Comparison of ENCODE assay signal across 7 cellular contexts in genomic region chr11:1409852-1410125, GRCh38. TPM values are rescaled to one million over a fixed set of nuclear protein-coding genes. Genes with fewer than 3 reads are reported as not detected.
DNase-seq lines count a peak whose midpoint lies in the region; ATAC-seq, FAIRE-seq and TF ChIP-seq lines count a peak whose summit lies in the region.
"Not testable (repeated sequence)": the region's sequence is repeated elsewhere in the genome, so short reads cannot be mapped to it uniquely, and the experiment has no call there.

No MANE protein-coding gene starts in this region.

- H3K4me2 ChIP-seq in GM23338, result not testable (repeated sequence)

- not testable (repeated sequence) for H3K27me3 ChIP-seq in GM23338 (ENCODE audit: insufficient read depth); body of pancreas; pancreas

- not testable (repeated sequence) for FAIRE-seq in pancreas (lab: Jason Lieb, UNC)

- not testable (repeated sequence) for H2AFZ ChIP-seq in GM23338

- not testable (repeated sequence) for ATAC-seq in GM23338, WTC11, body of pancreas, Right ventricle myocardium inferior, pancreas

- peaks cover 18% of the 10 kb centered on the region for H3K79me2 ChIP-seq in GM23338 (replicated peaks; ENCODE audit: insufficient read depth)

- H3K9me3 Mint-ChIP-seq in GM23338, result peaks cover 11% of the 10 kb centered on the region
- H3K9me3 Mint-ChIP-seq in WTC11, result peaks cover 10% of the 10 kb centered on the region
- not testable (repeated sequence) for H3K9me3 Mint-ChIP-seq in neural crest cell

- CTCF ChIA-PET in WTC11 (lab: Charles Lee), result interaction anchor here (1.2 kb wide), 1 partner anchor 96 kb away, joined by 4 read pairs; no protein-coding TSS in a partner anchor

- not testable (repeated sequence) for H3K36me3 ChIP-seq in GM23338 (ENCODE audit: insufficient read depth); body of pancreas (replicated peaks in 1 of 2; ENCODE audit: insufficient read depth in 1 of 2, low read depth in 2 of 2); pancreas

- H3K27ac ChIP-seq in GM23338 (ENCODE audit: low read depth), result not testable (repeated sequence)
- peak overlapping the region; percentile 80 to 97 (median 90) for H3K27ac ChIP-seq in body of pancreas
- H3K27ac ChIP-seq in caudate nucleus (ENCODE audit: low read depth, low read length), result peak overlapping the region; percentile 36
- peak overlapping the region; percentile 73 to 82 (median 78) for H3K27ac ChIP-seq in pancreas

- H3F3A ChIP-seq in GM23338 (replicated peaks; ENCODE audit: low read depth), result not testable (repeated sequence)

- H3K9me2 ChIP-seq in GM23338 (ENCODE audit: insufficient read depth), result not testable (repeated sequence)

- H3K27ac Mint-ChIP-seq in GM23338, result peak overlapping the region; percentile 65; the same call in 1 of the 2 replicates
- peak overlapping the region; percentile 68; the same call in 1 of the 2 replicates for H3K27ac Mint-ChIP-seq in WTC11
- H3K27ac Mint-ChIP-seq in neural crest cell (ENCODE audit: unreplicated experiment), result peak overlapping the region; percentile 57

- 47 to 76% methylated on average over 11 to 16 of the region's 29 CpGs for WGBS in body of pancreas, 2 donors
- WGBS in pancreas, 2 donors, result 35 to 56% methylated on average over 16 to 29 of the region's 29 CpGs

- not testable (repeated sequence) for H3K4me1 ChIP-seq in GM23338 (ENCODE audit: insufficient read depth)
- H3K4me1 ChIP-seq in body of pancreas (peaks cover 81% of the 10 kb centered on the region), pancreas (peaks cover 12 to 24% (median 15%) of the 10 kb centered on the region in 3 donors)

- intact Hi-C loops in body of pancreas (cut with DNase I); Right ventricle myocardium inferior (cut with DNase I); pancreas (cut with DNase I): not testable (repeated sequence)

- DNase-seq in GM23338 (ENCODE audit: low spot score); WTC11 (ENCODE audit: low spot score); body of pancreas; caudate nucleus (lab: John Stamatoyannopoulos, UW); neural crest cell (ENCODE audit: low read depth, low spot score); pancreas: not testable (repeated sequence)
- DNase-seq in Right ventricle myocardium inferior (ENCODE audit: missing footprints), result peak; percentile 17

- TF ChIP-seq POLR2A in body of pancreas (IDR thresholded peaks at IDR 0.05), result not testable (repeated sequence)

- not testable (repeated sequence) for H3K27me3 Mint-ChIP-seq in GM23338 (ENCODE audit: insufficient read depth, low read depth, poor library complexity); WTC11 (ENCODE audit: low read depth); neural crest cell (ENCODE audit: low read depth)

- not testable (repeated sequence) for H4K20me1 ChIP-seq in GM23338 (replicated peaks; ENCODE audit: insufficient read depth)

- not testable (repeated sequence) for TF ChIP-seq CTCF in GM23338 (conservative IDR thresholded peaks at IDR 0.05; ENCODE audit: low read depth in 2 of 2); WTC11 (IDR thresholded peaks at IDR 0.05); body of pancreas (IDR thresholded peaks at IDR 0.05); neural crest cell (conservative IDR thresholded peaks at IDR 0.05); pancreas (IDR thresholded peaks at IDR 0.05)

- not testable (repeated sequence) for H3K4me3 ChIP-seq in GM23338
- H3K4me3 ChIP-seq in body of pancreas (peak overlapping the region; percentile 15 to 73), pancreas (peak overlapping the region; percentile 7 to 50 (median 36))

- H3K4me1 Mint-ChIP-seq in GM23338, WTC11: not testable (repeated sequence)
- H3K4me1 Mint-ChIP-seq in neural crest cell, result peaks cover 13% of the 10 kb centered on the region

- POLR2A ChIA-PET in WTC11 (lab: Charles Lee), result not testable (repeated sequence)

- H3K36me3 Mint-ChIP-seq in GM23338 (ENCODE audit: low read depth), result peaks cover 14% of the 10 kb centered on the region
- H3K36me3 Mint-ChIP-seq in WTC11, result peaks cover 12% of the 10 kb centered on the region
- not testable (repeated sequence) for H3K36me3 Mint-ChIP-seq in neural crest cell (ENCODE audit: low read depth)

- H3K9me3 ChIP-seq in body of pancreas, pancreas: not testable (repeated sequence)

- H3K4me3 Mint-ChIP-seq in GM23338, WTC11, neural crest cell: not testable (repeated sequence)

RNA-seq across cellular contexts. Expression of gene BRSK2, which starts 20.1 kb away (rescaled TPM):
- 15.0 and 20.3 TPM in 2 replicates for total RNA-seq in GM23338 (2014; rRNA removed; shearing (Covaris generic))
- polyA plus RNA-seq in GM23338 (2016; fragmentation: Nextera tagmentation; extraction: Ambion mirVana) (7.2 and 10.1 TPM in 2 replicates), pancreas (100 to 1,000 TPM in 1 of 2 donors, 10 to 100 TPM in 1; 77.0 to 215 TPM)
- total RNA-seq in WTC11 (2021) (22.1 to 34.5 TPM (median 26.2 TPM) in 3 replicates), body of pancreas (100 to 1,000 TPM in 1 of 2 donors, 10 to 100 TPM in 1; 67.5 to 113 TPM), Right ventricle myocardium inferior (1.4 TPM), neural crest cell (59.9 and 72.5 TPM in 2 replicates), pancreas (10 to 100 TPM; 44.2 to 77.6 (median 62.0) TPM)
